9 cellular contexts compared by ENCODE assay signal in the genomic region with DNA sequence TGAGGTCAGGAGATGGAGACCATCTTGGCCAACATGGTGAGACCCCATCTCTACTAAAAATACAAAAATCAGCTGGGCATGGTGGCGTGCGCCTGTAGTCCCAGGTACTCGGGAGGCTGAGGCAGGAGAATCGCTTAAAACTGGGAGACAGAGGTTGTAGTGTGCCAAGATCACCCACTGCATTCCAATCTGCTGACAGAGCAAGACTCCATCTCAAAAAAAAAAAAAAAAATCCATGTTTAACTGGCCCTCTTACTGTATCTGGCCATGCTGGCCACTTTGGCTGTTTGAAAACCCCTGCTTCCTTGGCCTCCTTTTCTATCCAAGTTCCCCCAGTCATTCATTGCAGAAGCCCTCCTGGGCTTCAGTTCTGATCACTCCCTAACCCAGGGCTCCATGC. TPM values are rescaled to one million over a fixed set of nuclear protein-coding genes. Genes with fewer than 3 reads are reported as not detected.
"Had no signal": no experiment of that assay in that cellular context is flagged by ENCODE, and none has a peak within 500 bp of the region (broad histone marks: within the 10 kb centered on the region; RNA-seq: fewer than 3 reads in every experiment).

No MANE protein-coding gene starts in this region.

RNA-seq across cellular contexts. Expression of a gene that starts 53.9 kb away (rescaled TPM):
- total RNA-seq: activated naive CD4-positive, alpha-beta T cell treated with anti-CD3 and anti-CD28 coated beads for 36 hours; activated T-cell treated with anti-CD3 and anti-CD28 coated beads, Interleukin-2, amount 50 U/mL, for 4 hours; cerebellum; dermis blood vessel endothelial cell; endothelial cell of umbilical vein; kidney epithelial cell; neural crest cell; progenitor cell of endocrine pancreas; transverse colon had no signal
